8 cellular contexts compared by ENCODE assay signal in genomic region chr4:128863314-128864075, GRCh38. TPM values are rescaled to one million over a fixed set of nuclear protein-coding genes. Genes with fewer than 3 reads are reported as not detected.
DNase-seq lines count a peak whose midpoint lies in the region; ATAC-seq and TF ChIP-seq lines count a peak whose summit lies in the region.

No MANE protein-coding gene starts in this region.

- H3K27me3 Mint-ChIP-seq in activated CD4-positive, alpha-beta memory T cell treated with anti-CD3 and anti-CD28 coated beads, Interleukin-2, amount 10 ng/mL, durations not matched to agents 7 days and 5 days = no peaks in the 10 kb centered on the region

- no peaks in the 10 kb centered on the region for H3K9me2 ChIP-seq in HCT116 (ENCODE audit: insufficient read depth)

- no peak overlapping the region for H3K4me2 ChIP-seq in HCT116 (ENCODE audit: low read length)

- H3K4me1 ChIP-seq in HCT116 (ENCODE audit: control insufficient read depth in 1 of 2, insufficient read depth in 2 of 2, low read length in 2 of 2) = no peaks in the 10 kb centered on the region

- H3K9me3 Mint-ChIP-seq in activated CD4-positive, alpha-beta memory T cell treated with anti-CD3 and anti-CD28 coated beads, Interleukin-2, amount 10 ng/mL, durations not matched to agents 7 days and 5 days = no peaks in the 10 kb centered on the region

- peaks cover 81% of the 10 kb centered on the region for H3K36me3 Mint-ChIP-seq in activated CD4-positive, alpha-beta memory T cell treated with anti-CD3 and anti-CD28 coated beads, Interleukin-2, amount 10 ng/mL, durations not matched to agents 7 days and 5 days (ENCODE audit: low read depth)

- CTCF ChIA-PET in HCT116 (lab: Charles Lee) = no interaction called here
- CTCF ChIA-PET in activated CD4-positive, alpha-beta memory T cell treated with anti-CD3 and anti-CD28 coated beads, Interleukin-2, amount 10 ng/mL, durations not matched to agents 7 days and 5 days (lab: Charles Lee) = interaction anchor here (0.6 to 2.1 kb wide), 9 partner anchors 9 to 894 kb away, joined by 3 to 9 read pairs (median 3); partner anchors contain the start of gene C4orf33

- peaks cover 2 to 4% of the 10 kb centered on the region in 2 experiments; a peak in 2 of 4 replicates for H3K36me3 ChIP-seq in HCT116 (ENCODE audit: control insufficient read depth in 1 of 2, insufficient read depth in 2 of 2, low read length in 2 of 2)

- no peaks in the 10 kb centered on the region for H3K79me2 ChIP-seq in HCT116 (ENCODE audit: insufficient read depth, low read length)

- no TSS peak for BruUV-seq in HCT116 (replicated peaks; lab: Mats Ljungman, UMichigan)

- TF ChIP-seq CTCF in HCT116 (IDR thresholded peaks at IDR 0.05 in 2 of 3, conservative IDR thresholded peaks at IDR 0.05 in 1 of 3; ENCODE audit: borderline replicate concordance in 1 of 3, insufficient read depth in 1 of 3, low read depth in 2 of 3, low read length in 2 of 3) = peak; percentile 80 to 87 (median 85)

- peaks cover 48% of the 10 kb centered on the region for H3K4me1 Mint-ChIP-seq in activated CD4-positive, alpha-beta memory T cell treated with anti-CD3 and anti-CD28 coated beads, Interleukin-2, amount 10 ng/mL, durations not matched to agents 7 days and 5 days

- peak; percentile 77 for DNase-seq in COLO829 (ENCODE audit: low spot score)
- DNase-seq in HCT116 (ENCODE audit: low read depth, low spot score) = peak; percentile 42
- DNase-seq in NCI-H446 (lab: John Stamatoyannopoulos, UW) = peak; percentile 53 to 76
- peak; percentile 67 for DNase-seq in activated CD4-positive, alpha-beta memory T cell treated with anti-CD3 and anti-CD28 coated beads, Interleukin-2, amount 10 ng/mL, durations not matched to agents 7 days and 5 days
- peak; percentile 86 for DNase-seq in ecto neural progenitor cell (ENCODE audit: low spot score)
- peak; percentile 84 to 89 for DNase-seq in lung microvascular endothelial cell (ENCODE audit: low read depth in 2 of 2)
- DNase-seq in stimulated activated CD8-positive, alpha-beta memory T cell treated with anti-CD3 and anti-CD28 coated beads, Interleukin-12 subunit alpha, Interleukin-12 subunit beta, amount 100 ng/mL, for 4 hours (ENCODE audit: low read depth) = peak; percentile 21

- H3K9me3 ChIP-seq in HCT116 (ENCODE audit: control insufficient read depth in 1 of 2, insufficient read depth in 1 of 2, low read depth in 1 of 2, low read length in 2 of 2) = no peaks in the 10 kb centered on the region

- POLR2A ChIA-PET in HCT116 (lab: Charles Lee) = no interaction called here
- POLR2A ChIA-PET in activated CD4-positive, alpha-beta memory T cell treated with anti-CD3 and anti-CD28 coated beads, Interleukin-2, amount 10 ng/mL, durations not matched to agents 7 days and 5 days (lab: Charles Lee) = interaction anchor here (1.0 to 4.3 kb wide), 3 partner anchors 9 to 54 kb away, joined by 3 to 31 read pairs (median 6); partner anchors contain the start of gene JADE1

- no peaks in the 10 kb centered on the region for H4K20me1 ChIP-seq in HCT116 (ENCODE audit: insufficient read depth)

- TF ChIP-seq POLR2A in HCT116 (IDR thresholded peaks at IDR 0.05; ENCODE audit: borderline replicate concordance, extremely low read depth, insufficient read depth, insufficient read length) = no peak

- H3K27ac ChIP-seq in HCT116 (ENCODE audit: low read depth, low read length) = no peak overlapping the region

- peak; percentile 71 for TF ChIP-seq RAD21 in HCT116 (IDR thresholded peaks at IDR 0.05; ENCODE audit: low read depth)

- H3K27me3 ChIP-seq in HCT116 (ENCODE audit: insufficient read depth, low read length) = no peaks in the 10 kb centered on the region

- RAD21 ChIA-PET in HCT116 (lab: Charles Lee; ENCODE audit: low non-redundant PET in 1 of 2, low total read pairs in 2 of 2, uncharacterized antibody in 2 of 2, unreplicated experiment in 2 of 2) = no interaction called here

- H3K27ac Mint-ChIP-seq in activated CD4-positive, alpha-beta memory T cell treated with anti-CD3 and anti-CD28 coated beads, Interleukin-2, amount 10 ng/mL, durations not matched to agents 7 days and 5 days = peak overlapping the region; percentile 60

- ATAC-seq in HCT116 = peak; percentile 92
- ATAC-seq in GM21717 (IDR thresholded peaks at IDR 0.05; ENCODE audit: unreplicated experiment) = no peak

- H3K4me3 Mint-ChIP-seq in activated CD4-positive, alpha-beta memory T cell treated with anti-CD3 and anti-CD28 coated beads, Interleukin-2, amount 10 ng/mL, durations not matched to agents 7 days and 5 days = no peak overlapping the region

- H3K9ac ChIP-seq in HCT116 (ENCODE audit: low read length) = no peak overlapping the region

- no peak overlapping the region for H3K4me3 ChIP-seq in HCT116 (replicated peaks in 1 of 2; ENCODE audit: low read depth in 1 of 2, low read length in 2 of 2)

- intact Hi-C loops in HCT116 (cut with micrococcal nuclease) = loop anchor here (1.0 to 2.0 kb wide), 6 partner anchors 55 to 672 kb away; partner anchors contain the start of gene JADE1

- no peak overlapping the region for H2AFZ ChIP-seq in HCT116 (ENCODE audit: low read depth, low read length, poor library complexity, severe bottlenecking)

TF ChIP-seq in HCT116, 20 proteins besides CTCF, POLR2A, EP300 and RAD21:
- TF ChIP-seq JUND (IDR thresholded peaks at IDR 0.05) (no peak), ATF3 (IDR thresholded peaks at IDR 0.05) (no peak), REST (IDR thresholded peaks at IDR 0.05; ENCODE audit: low read depth) (no peak), ZFX (IDR thresholded peaks at IDR 0.05) (no peak), ELF1 (IDR thresholded peaks at IDR 0.05; ENCODE audit: borderline replicate concordance, low read depth) (no peak), MAX (IDR thresholded peaks at IDR 0.05) (no peak), ZBTB33 (IDR thresholded peaks at IDR 0.05; ENCODE audit: extremely low read depth, insufficient replicate concordance, low read length) (no peak), EZH2phosphoT487 (IDR thresholded peaks at IDR 0.05; ENCODE audit: borderline replicate concordance) (no peak), CEBPB (IDR thresholded peaks at IDR 0.05; ENCODE audit: low read depth) (no peak), SP1 (IDR thresholded peaks at IDR 0.05; ENCODE audit: low read depth) (no peak), YY1 (IDR thresholded peaks at IDR 0.05; ENCODE audit: extremely low read depth, insufficient replicate concordance, low read depth, low read length) (no peak), CBX3 (IDR thresholded peaks at IDR 0.05; ENCODE audit: low read depth) (no peak), TCF7L2 (IDR thresholded peaks at IDR 0.05; ENCODE audit: borderline replicate concordance, extremely low read depth, insufficient read depth, insufficient read length) (no peak), POLR2AphosphoS5 (IDR thresholded peaks at IDR 0.05; ENCODE audit: low read depth, low read length) (no peak), EGR1 (IDR thresholded peaks at IDR 0.05; ENCODE audit: low read depth) (no peak)

RNA-seq across cellular contexts. Expression of gene JADE1, which starts 54.0 kb away (rescaled TPM):
- total RNA-seq in HCT116 (2021; ENCODE audit: unreplicated experiment) = 26.5 TPM
- 12.2 and 14.4 TPM in 2 replicates for polyA plus RNA-seq in HCT116 (2012)
- 10 to 100 TPM; 29.6 to 32.7 TPM for total RNA-seq in activated CD4-positive, alpha-beta memory T cell treated with anti-CD3 and anti-CD28 coated beads, Interleukin-2, amount 10 ng/mL, durations not matched to agents 7 days and 5 days
- 6.9 and 8.1 TPM in 2 replicates for total RNA-seq in lung microvascular endothelial cell

Comparison
In these comparisons a context has a peak if more than half of its experiments do, and no peak if none do; other contexts are left out.
1. DNase-seq: peak in every context shown above with its lines; median percentile 86 in lung microvascular endothelial cell; 86 in ecto neural progenitor cell; 77 in COLO829; 67 in activated CD4-positive, alpha-beta memory T cell treated with anti-CD3 and anti-CD28 coated beads, Interleukin-2, amount 10 ng/mL, durations not matched to agents 7 days and 5 days; 64 in NCI-H446; 42 in HCT116; 21 in stimulated activated CD8-positive, alpha-beta memory T cell treated with anti-CD3 and anti-CD28 coated beads, Interleukin-12 subunit alpha, Interleukin-12 subunit beta, amount 100 ng/mL, for 4 hours.